ENCODE assay signal across 32 cellular contexts in the genomic region with DNA sequence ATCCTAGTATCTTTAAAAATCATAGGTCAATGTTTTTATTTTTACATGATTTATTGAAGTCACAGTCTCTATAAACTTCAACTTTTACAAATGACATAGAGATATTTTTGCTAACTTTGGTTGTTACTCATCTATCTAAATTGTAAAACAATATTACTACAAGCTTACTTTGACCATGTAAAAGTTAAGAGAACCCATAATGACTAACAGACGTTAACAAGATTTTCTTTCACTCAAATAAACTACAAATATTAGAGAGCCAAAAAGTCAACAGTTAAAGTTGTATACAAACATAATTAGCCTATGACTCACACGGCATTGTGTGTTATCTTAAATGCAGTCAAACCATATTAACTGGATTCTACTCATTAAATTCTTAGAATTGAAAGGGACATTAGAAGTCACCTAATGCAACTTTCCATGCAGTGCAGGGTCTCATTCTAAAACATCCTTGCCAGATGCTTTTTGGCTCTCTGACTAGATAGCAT. TPM values are rescaled to one million over a fixed set of nuclear protein-coding genes. Genes with fewer than 3 reads are reported as not detected.
DNase-seq lines count a peak whose midpoint lies in the region; ATAC-seq, FAIRE-seq and TF ChIP-seq lines count a peak whose summit lies in the region.
"Had no signal": no experiment of that assay in that cellular context is flagged by ENCODE, and none has a peak within 500 bp of the region (broad histone marks: within the 10 kb centered on the region; RNA-seq: fewer than 3 reads in every experiment).

No MANE protein-coding gene starts in this region.

- WGBS in endodermal cell (ENCODE audit: insufficient coverage in 1 of 2, insufficient read length in 1 of 2), 2 experiments: 71 to 81% methylated on average over 2 of the region's 2 CpGs
- 48 to 51% methylated on average over 2 of the region's 2 CpGs for WGBS in pancreas, 2 donors

- peaks cover 41% of the 10 kb centered on the region for H3K4me1 Mint-ChIP-seq in endodermal cell
- H3K4me1 Mint-ChIP-seq: activated CD4-positive, alpha-beta T cell treated with anti-CD3 and anti-CD28 coated beads for 36 hours; H9; stimulated activated effector memory CD8-positive, alpha-beta T cell treated with anti-CD3 and anti-CD28 coated beads, Interleukin-12 subunit alpha, Interleukin-12 subunit beta, amount 100 ng/mL, for 72 hours had no signal

- DNase-seq in ELR (ENCODE audit: low read depth): peak; percentile 3
- DNase-seq in LNCaP clone FGC (ENCODE audit: low read depth): peak; percentile 37
- DNase-seq in endodermal cell: no peak
- DNase-seq in pancreas: no peak
- no peak for DNase-seq in ascending aorta (ENCODE audit: low spot score in 2 of 2)
- no peak for DNase-seq in UCSD-AML1 (lab: John Stamatoyannopoulos, UW; ENCODE audit: unreplicated experiment)
- DNase-seq: activated CD4-positive, alpha-beta T cell treated with anti-CD3 and anti-CD28 coated beads for 36 hours; activated CD8-positive, alpha-beta memory T cell treated with anti-CD3 and anti-CD28 coated beads for 24 hours; activated T-cell treated with anti-CD3 and anti-CD28 coated beads, Interleukin-2, amount 50 U/mL, for 24 hours; CD4-positive, alpha-beta T cell; effector CD8-positive, alpha-beta T cell; H9; hypothalamus; left lung; NCI-H1417 treated with DMSO at 0.1 percent for 48 hours; NCI-H446 treated with DMSO at 0.1 percent for 48 hours; right lobe of liver; stimulated activated CD4-positive, alpha-beta T cell treated with anti-CD3 and anti-CD28 coated beads, Interleukin-12 subunit alpha, Interleukin-12 subunit beta, amount 100 ng/mL, for 4 hours; stimulated activated CD4-positive, alpha-beta T cell treated with anti-CD3 and anti-CD28 coated beads, Interleukin-4, amount 100 ng/mL, for 24 hours; T-helper 2 cell had no signal

- H3K27ac Mint-ChIP-seq in endodermal cell: peak overlapping the region; percentile 11
- H3K27ac Mint-ChIP-seq: activated CD4-positive, alpha-beta T cell treated with anti-CD3 and anti-CD28 coated beads for 36 hours; activated T-cell treated with anti-CD3 and anti-CD28 coated beads, Interleukin-2, amount 50 U/mL, for 24 hours; CD4-positive, alpha-beta T cell; H9; stimulated activated effector memory CD8-positive, alpha-beta T cell treated with anti-CD3 and anti-CD28 coated beads, Interleukin-12 subunit alpha, Interleukin-12 subunit beta, amount 100 ng/mL, for 72 hours; type B pancreatic cell had no signal

- ATAC-seq in pancreas (no peak), GM19035 (IDR thresholded peaks at IDR 0.05; ENCODE audit: unreplicated experiment) (no peak)
- ATAC-seq: activated CD4-positive, alpha-beta T cell treated with anti-CD3 and anti-CD28 coated beads for 36 hours; esophagus mucosa; left lung; stimulated activated effector memory CD8-positive, alpha-beta T cell treated with anti-CD3 and anti-CD28 coated beads, Interleukin-12 subunit alpha, Interleukin-12 subunit beta, amount 100 ng/mL, for 72 hours had no signal

- H3K27ac ChIP-seq in endodermal cell (ENCODE audit: low read depth, low read length) (no peak overlapping the region), pancreas (no peak overlapping the region), ascending aorta (no peak overlapping the region)
- H3K27ac ChIP-seq: breast epithelium, left lung, right lobe of liver had no signal

- FAIRE-seq in pancreas (lab: Jason Lieb, UNC): peak; percentile 57

- H3K9me3 Mint-ChIP-seq in endodermal cell: no peaks in the 10 kb centered on the region
- H3K9me3 Mint-ChIP-seq: activated T-cell treated with anti-CD3 and anti-CD28 coated beads, Interleukin-2, amount 50 U/mL, for 24 hours; CD4-positive, alpha-beta T cell; H9; stimulated activated effector memory CD8-positive, alpha-beta T cell treated with anti-CD3 and anti-CD28 coated beads, Interleukin-12 subunit alpha, Interleukin-12 subunit beta, amount 100 ng/mL, for 72 hours; type B pancreatic cell had no signal

- H3K4me3 Mint-ChIP-seq in endodermal cell: no peak overlapping the region
- H3K4me3 Mint-ChIP-seq: activated CD4-positive, alpha-beta T cell treated with anti-CD3 and anti-CD28 coated beads for 36 hours; activated T-cell treated with anti-CD3 and anti-CD28 coated beads, Interleukin-2, amount 50 U/mL, for 24 hours; CD4-positive, alpha-beta T cell; H9; stimulated activated effector memory CD8-positive, alpha-beta T cell treated with anti-CD3 and anti-CD28 coated beads, Interleukin-12 subunit alpha, Interleukin-12 subunit beta, amount 100 ng/mL, for 72 hours; type B pancreatic cell had no signal

- peaks cover 4% of the 10 kb centered on the region for H3K4me1 ChIP-seq in endodermal cell (ENCODE audit: control insufficient read depth, insufficient read depth, low read length)
- H3K4me1 ChIP-seq in pancreas: no peaks in the 10 kb centered on the region
- H3K4me1 ChIP-seq in ascending aorta: no peaks in the 10 kb centered on the region
- H3K4me1 ChIP-seq: breast epithelium, left lung, right lobe of liver had no signal

- H3K36me3 Mint-ChIP-seq in endodermal cell (ENCODE audit: low read depth): peaks cover 11% of the 10 kb centered on the region

- H3K9me3 ChIP-seq in endodermal cell (ENCODE audit: control insufficient read depth, low read length) (peaks cover 8% of the 10 kb centered on the region), pancreas (no peaks in the 10 kb centered on the region), ascending aorta (no peaks in the 10 kb centered on the region)
- H3K9me3 ChIP-seq: breast epithelium, left lung, right lobe of liver had no signal

- TF ChIP-seq CTCF in LNCaP clone FGC (IDR thresholded peaks at IDR 0.05; ENCODE audit: control insufficient read depth, extremely low read depth, insufficient read depth) (no peak), endodermal cell (conservative IDR thresholded peaks at IDR 0.05) (no peak), pancreas (IDR thresholded peaks at IDR 0.05) (no peak), ascending aorta (IDR thresholded peaks at IDR 0.05) (no peak)

- H3K36me3 ChIP-seq in endodermal cell (ENCODE audit: control insufficient read depth, insufficient read depth, low read length) (peaks cover 12% of the 10 kb centered on the region), pancreas (peaks cover 0 to 12% (median 0%) of the 10 kb centered on the region in 3 donors), ascending aorta (peaks cover 34 to 65% of the 10 kb centered on the region in 2 donors)

- no peak overlapping the region for H3K9ac ChIP-seq in endodermal cell (ENCODE audit: extremely low read depth, low read length, poor library complexity, severe bottlenecking)

- H3K27me3 ChIP-seq in endodermal cell (ENCODE audit: control insufficient read depth, insufficient read depth, low read length, poor library complexity, severe bottlenecking) (no peaks in the 10 kb centered on the region), pancreas (no peaks in the 10 kb centered on the region), ascending aorta (no peaks in the 10 kb centered on the region)
- H3K27me3 ChIP-seq: breast epithelium, left lung, right lobe of liver had no signal

- H3K4me3 ChIP-seq in LNCaP clone FGC (ENCODE audit: low read depth, low read length) (no peak overlapping the region), endodermal cell (ENCODE audit: low read length) (peak overlapping the region; percentile 69), pancreas (no peak overlapping the region), ascending aorta (no peak overlapping the region)
- H3K4me3 ChIP-seq: breast epithelium, left lung, right lobe of liver had no signal

- intact Hi-C loops in pancreas (cut with DNase I) (no loop called here), ascending aorta (cut with DNase I) (no loop called here)

- no peaks in the 10 kb centered on the region for H3K27me3 Mint-ChIP-seq in endodermal cell (ENCODE audit: insufficient read depth)
- H3K27me3 Mint-ChIP-seq: activated CD4-positive, alpha-beta T cell treated with anti-CD3 and anti-CD28 coated beads for 36 hours; activated T-cell treated with anti-CD3 and anti-CD28 coated beads, Interleukin-2, amount 50 U/mL, for 24 hours; CD4-positive, alpha-beta T cell; type B pancreatic cell had no signal

RNA-seq across cellular contexts. Expression of gene UGT3A2, which starts 42.1 kb away (rescaled TPM):
- total RNA-seq in endodermal cell (10 to 100 TPM; 15.5 to 25.3 TPM), pancreas (under 1 TPM in 1 of 6 donors, not detected in 5; 0.06 TPM), ascending aorta (not detected)
- polyA plus RNA-seq in endodermal cell (2013, experiment 1 of 2): 5.1 TPM
- 6.0 TPM for polyA plus RNA-seq in endodermal cell (2013, experiment 2 of 2)
- under 1 TPM in 1 of 2 donors, not detected in 1; 0.07 TPM for polyA plus RNA-seq in pancreas
- total RNA-seq: activated CD4-positive, alpha-beta T cell treated with anti-CD3 and anti-CD28 coated beads for 36 hours; breast epithelium; CD4-positive, alpha-beta T cell; esophagus mucosa; G401; HT-29; mesenteric fat pad; myocyte; posterior vena cava; subcutaneous adipose tissue had no signal
- polyA plus RNA-seq: adipose tissue had no signal

RNA-seq across cellular contexts. Expression of gene LMBRD2, which starts 42.9 kb away (rescaled TPM):
- total RNA-seq in endodermal cell: 1 to 10 TPM; 5.5 to 7.4 TPM
- 8.0 TPM for polyA plus RNA-seq in endodermal cell (2013, experiment 1 of 2)
- 6.8 TPM for polyA plus RNA-seq in endodermal cell (2013, experiment 2 of 2)
- total RNA-seq in pancreas: 1 to 10 TPM; 5.1 to 8.3 (median 6.9) TPM
- 1 to 10 TPM; 1.0 to 4.6 TPM for polyA plus RNA-seq in pancreas
- total RNA-seq in ascending aorta: 24.5 TPM

RNA-seq across cellular contexts. Expression of gene SKP2, which starts 43.1 kb away (rescaled TPM):
- total RNA-seq in endodermal cell (10 to 100 TPM; 82.2 to 91.1 TPM), pancreas (1 to 10 TPM; 2.0 to 8.7 (median 5.0) TPM), ascending aorta (14.4 TPM)
- 78.3 TPM for polyA plus RNA-seq in endodermal cell (2013, experiment 1 of 2)
- 75.8 TPM for polyA plus RNA-seq in endodermal cell (2013, experiment 2 of 2)
- 1 to 10 TPM; 1.5 to 2.3 TPM for polyA plus RNA-seq in pancreas

Comparison
In these comparisons a context has a peak if more than half of its experiments do, and no peak if none do; other contexts are left out.
1. DNase-seq: peak in ELR (single experiment) and LNCaP clone FGC (single experiment); none in endodermal cell (single experiment), pancreas (0 of 6), ascending aorta (0 of 2) and UCSD-AML1 (single experiment).
2. RNA of gene UGT3A2, which starts 42.1 kb away (total RNA-seq): 15.5 to 25.3 TPM in endodermal cell; 0.06 TPM in pancreas and not detected in ascending aorta (single experiment); every median in the first group is over 10 times any median in the second.